9 cellular contexts compared by ENCODE assay signal in genomic region chr7:23183279-23184012, GRCh38. TPM values are rescaled to one million over a fixed set of nuclear protein-coding genes. Genes with fewer than 3 reads are reported as not detected.
DNase-seq lines count a peak whose midpoint lies in the region; ATAC-seq and TF ChIP-seq lines count a peak whose summit lies in the region.
"Had no signal": no experiment of that assay in that cellular context is flagged by ENCODE, and none has a peak within 500 bp of the region (broad histone marks: within the 10 kb centered on the region; RNA-seq: fewer than 3 reads in every experiment).

No MANE protein-coding gene starts in this region.

- TF ChIP-seq CTCF in brain microvascular endothelial cell (IDR thresholded peaks at IDR 0.05; ENCODE audit: low read depth, low read length, missing control alignments) = no peak
- TF ChIP-seq CTCF in osteocyte (IDR thresholded peaks at IDR 0.05) = no peak
- no peak for TF ChIP-seq CTCF in Peyer's patch (IDR thresholded peaks at IDR 0.05)

- H3K9me3 ChIP-seq in Peyer's patch = no peaks in the 10 kb centered on the region

- peak; percentile 80 for DNase-seq in MV-4-11 (lab: John Stamatoyannopoulos, UW)
- no peak for DNase-seq in brain microvascular endothelial cell
- DNase-seq in osteocyte (ENCODE audit: extremely low spot score, unreplicated experiment) = no peak
- no peak for DNase-seq in Peyer's patch
- DNase-seq in NCI-H1436 treated with DMSO at 0.1 percent for 48 hours (lab: John Stamatoyannopoulos, UW) = no peak
- no peak for DNase-seq in NCI-H1092 treated with DMSO at 0.1 percent for 48 hours (lab: John Stamatoyannopoulos, UW)
- DNase-seq: activated CD4-positive, CD25-positive, alpha-beta regulatory T cell had no signal

- TF ChIP-seq POLR2A in Peyer's patch (IDR thresholded peaks at IDR 0.05) = no peak

- H3K27ac ChIP-seq in brain microvascular endothelial cell = no peak overlapping the region
- H3K27ac ChIP-seq in Peyer's patch = no peak overlapping the region

- H3K4me3 ChIP-seq in GM08714 (ENCODE audit: low read length) (peak overlapping the region; percentile 88), brain microvascular endothelial cell (ENCODE audit: low read depth, low read length) (peak overlapping the region; percentile 93), Peyer's patch (peak overlapping the region in 2 of 4 donors; percentile 63 to 70)

- peaks cover 12% of the 10 kb centered on the region for H3K36me3 Mint-ChIP-seq in osteocyte (ENCODE audit: unreplicated experiment)

- peak overlapping the region; percentile 96 for H3K4me3 Mint-ChIP-seq in osteocyte (ENCODE audit: unreplicated experiment)

- peaks cover 16% of the 10 kb centered on the region for H3K36me3 ChIP-seq in brain microvascular endothelial cell (replicated peaks)
- H3K36me3 ChIP-seq in Peyer's patch = peaks cover 0 to 30% (median 0%) of the 10 kb centered on the region in 3 donors

- H3K27me3 ChIP-seq in brain microvascular endothelial cell (replicated peaks) = no peaks in the 10 kb centered on the region
- no peaks in the 10 kb centered on the region for H3K27me3 ChIP-seq in Peyer's patch

- H3K4me1 Mint-ChIP-seq in osteocyte (ENCODE audit: unreplicated experiment) = peaks cover 30% of the 10 kb centered on the region

- peak overlapping the region; percentile 99 for H3K27ac Mint-ChIP-seq in osteocyte (ENCODE audit: unreplicated experiment)

- no peaks in the 10 kb centered on the region for H3K27me3 Mint-ChIP-seq in osteocyte (ENCODE audit: unreplicated experiment)

- in situ Hi-C loops in brain microvascular endothelial cell (cut with HindIII; ENCODE audit: low pct_ligation_motif_present, low sequenced_read_pairs) = no loop called here

- peaks cover 0 to 12% (median 6%) of the 10 kb centered on the region in 4 donors for H3K4me1 ChIP-seq in Peyer's patch

- no peak for ATAC-seq in HG02840 (IDR thresholded peaks at IDR 0.05; ENCODE audit: low FRiP score, unreplicated experiment)

- no peaks in the 10 kb centered on the region for H3K9me3 Mint-ChIP-seq in osteocyte (ENCODE audit: unreplicated experiment)

RNA-seq across cellular contexts. Expression of gene NUP42, which starts 1.6 kb away (rescaled TPM):
- total RNA-seq in osteocyte = 27.0 and 27.4 TPM in 2 replicates
- total RNA-seq in Peyer's patch = 10 to 100 TPM; 23.1 to 92.1 (median 53.7) TPM
